24 cellular contexts compared by ENCODE assay signal in genomic region chr10:85850736-85851135, GRCh38.
"Had no signal": no experiment of that assay in that cellular context is flagged by ENCODE, and none has a peak within 500 bp of the region (broad histone marks: within the 10 kb centered on the region; RNA-seq: fewer than 3 reads in every experiment).

No MANE protein-coding gene starts in this region.

- H3K27me3 ChIP-seq: ascending aorta, brain microvascular endothelial cell, dorsolateral prefrontal cortex had no signal

- H3K4me3 ChIP-seq: ascending aorta, coronary artery, dorsolateral prefrontal cortex had no signal

- ATAC-seq: activated CD4-positive, alpha-beta T cell treated with anti-CD3 and anti-CD28 coated beads for 36 hours; activated CD8-positive, alpha-beta memory T cell treated with anti-CD3 and anti-CD28 coated beads, Interleukin-2, amount 10 ng/mL, durations not matched to agents 7 days and 5 days; activated CD8-positive, alpha-beta T cell treated with anti-CD3 and anti-CD28 coated beads, Interleukin-2, amount 10 ng/mL, durations not matched to agents 7 days and 5 days; activated naive CD4-positive, alpha-beta T cell treated with anti-CD3 and anti-CD28 coated beads, Interleukin-2, amount 50 U/mL, for 72 hours; esophagus mucosa had no signal

- H3K27ac ChIP-seq: ascending aorta, brain microvascular endothelial cell, coronary artery had no signal

- H3K9me3 ChIP-seq: ascending aorta had no signal

- H3K36me3 ChIP-seq: ascending aorta, brain microvascular endothelial cell had no signal

- DNase-seq: activated CD4-positive, alpha-beta memory T cell treated with anti-CD3 and anti-CD28 coated beads for 36 hours; activated CD4-positive, alpha-beta T cell treated with anti-CD3 and anti-CD28 coated beads for 36 hours; activated CD4-positive, alpha-beta T cell treated with anti-CD3 and anti-CD28 coated beads, Interleukin-2, amount 10 ng/mL, durations not matched to agents 24 days and 14 days; activated CD4-positive, CD25-positive, alpha-beta regulatory T cell; activated CD4-positive, CD25-positive, alpha-beta regulatory T cell treated with anti-CD3 and anti-CD28 coated beads, Interleukin-2, amount 50 U/mL, for 72 hours; activated CD8-positive, alpha-beta memory T cell treated with anti-CD3 and anti-CD28 coated beads, Interleukin-2, amount 10 ng/mL, durations not matched to agents 7 days and 5 days; activated CD8-positive, alpha-beta memory T cell treated with anti-CD3 and anti-CD28 coated beads, Interleukin-2, amount 50 U/mL, for 4 hours; activated CD8-positive, alpha-beta T cell treated with anti-CD3 and anti-CD28 coated beads, Interleukin-2, amount 10 ng/mL, durations not matched to agents 7 days and 5 days; activated gamma-delta T cell; activated naive CD4-positive, alpha-beta T cell; activated naive CD4-positive, alpha-beta T cell treated with anti-CD3 and anti-CD28 coated beads, Interleukin-2, amount 10 ng/mL, durations not matched to agents 7 days and 5 days; activated naive CD8-positive, alpha-beta T cell treated with anti-CD3 and anti-CD28 coated beads, Interleukin-2, amount 10 ng/mL, durations not matched to agents 7 days and 5 days; activated T-cell treated with anti-CD3 and anti-CD28 coated beads, Interleukin-2, amount 50 U/mL, for 1 hour; activated T-cell treated with anti-CD3 and anti-CD28 coated beads, Interleukin-2, amount 50 U/mL, for 48 hours; dorsolateral prefrontal cortex; effector memory CD4-positive, alpha-beta T cell; endodermal cell; foreskin fibroblast; hippocampal formation had no signal

- H3K4me1 ChIP-seq: ascending aorta had no signal
